Comparison of ENCODE assay signal across 8 cellular contexts in the genomic region with DNA sequence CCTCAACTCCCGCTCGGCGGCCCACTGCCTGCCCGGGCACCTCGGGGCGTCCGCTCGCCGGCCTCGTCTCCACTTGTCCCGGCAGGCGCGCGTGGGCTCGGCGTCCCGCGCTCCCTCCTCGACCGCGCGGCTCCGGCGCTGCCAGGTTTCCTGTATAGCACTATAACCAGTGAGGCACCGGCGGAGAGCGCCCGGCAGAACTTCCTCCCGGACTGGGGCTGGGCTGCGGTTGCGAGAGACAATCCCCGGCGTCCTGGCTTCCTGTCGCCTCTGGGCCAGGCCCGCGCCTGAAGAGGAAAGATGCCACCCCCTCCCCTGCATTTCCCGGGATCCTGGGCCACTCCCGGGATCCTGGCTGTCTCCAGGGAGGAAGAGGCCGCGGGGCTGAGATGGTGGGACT.
A peak's percentile ranks its signal among the peaks of the same experiment; 100 is the strongest.
DNase-seq lines count a peak whose midpoint lies in the region; ATAC-seq and TF ChIP-seq lines count a peak whose summit lies in the region.

No MANE protein-coding gene starts in this region.

- H3K27me3 Mint-ChIP-seq in IgD-negative memory B cell (peaks cover 11% of the 10 kb centered on the region), nephron progenitor cell (ENCODE audit: low read depth, poor library complexity) (peaks cover 74% of the 10 kb centered on the region)

- H3K27ac Mint-ChIP-seq in IgD-negative memory B cell (no peak overlapping the region), nephron progenitor cell (no peak overlapping the region)

- DNase-seq in CD1c-positive myeloid dendritic cell (ENCODE audit: extremely low spot score): peak; percentile 77
- DNase-seq in activated CD4-positive, alpha-beta T cell treated with anti-CD3 and anti-CD28 coated beads, Interleukin-2, amount 50 U/mL, for 1 hour: peak; percentile 47
- DNase-seq in epithelial cell of esophagus (ENCODE audit: low read depth): peak; percentile 53
- DNase-seq in nephron progenitor cell: peak; percentile 52
- no peak for DNase-seq in NCI-H2171 (lab: John Stamatoyannopoulos, UW)
- DNase-seq in NCI-H345 treated with DMSO at 0.1 percent for 48 hours (lab: John Stamatoyannopoulos, UW; ENCODE audit: unreplicated experiment): no peak

- no peak for TF ChIP-seq CTCF in epithelial cell of esophagus (IDR thresholded peaks at IDR 0.05; ENCODE audit: insufficient read depth, low read depth, low read length, missing control alignments)
- TF ChIP-seq CTCF in nephron progenitor cell (IDR thresholded peaks at IDR 0.05): no peak

- no peak for ATAC-seq in HG03045 (IDR thresholded peaks at IDR 0.05; ENCODE audit: unreplicated experiment)

- peak overlapping the region; percentile 16 for H3K4me3 ChIP-seq in epithelial cell of esophagus (ENCODE audit: low read length)

- H3K4me1 Mint-ChIP-seq in IgD-negative memory B cell: peaks cover 10 to 16% (median 15%) of the 10 kb centered on the region in 3 donors
- peaks cover 31% of the 10 kb centered on the region for H3K4me1 Mint-ChIP-seq in nephron progenitor cell

- H3K36me3 Mint-ChIP-seq in IgD-negative memory B cell (peaks cover 7% of the 10 kb centered on the region), nephron progenitor cell (ENCODE audit: low read depth) (no peaks in the 10 kb centered on the region)

- H3K4me3 Mint-ChIP-seq in IgD-negative memory B cell (peak overlapping the region in 3 of 4 donors; percentile 30 to 88 (median 70)), nephron progenitor cell (peak overlapping the region; percentile 49)

- H3K9me3 Mint-ChIP-seq in IgD-negative memory B cell (no peaks in the 10 kb centered on the region), nephron progenitor cell (no peaks in the 10 kb centered on the region)

Comparison
In these comparisons a context has a peak if more than half of its experiments do, and no peak if none do; other contexts are left out.
1. DNase-seq: peak in CD1c-positive myeloid dendritic cell (single experiment), activated CD4-positive, alpha-beta T cell treated with anti-CD3 and anti-CD28 coated beads, Interleukin-2, amount 50 U/mL, for 1 hour (single experiment), epithelial cell of esophagus (single experiment) and nephron progenitor cell (single experiment); none in NCI-H2171 (single experiment) and NCI-H345 treated with DMSO at 0.1 percent for 48 hours (single experiment).